Comparison of ENCODE assay signal across 15 cellular contexts in genomic region chr1:228420968-228421826, GRCh38. TPM values are rescaled to one million over a fixed set of nuclear protein-coding genes. Genes with fewer than 3 reads are reported as not detected.
A peak's percentile ranks its signal among the peaks of the same experiment; 100 is the strongest.
DNase-seq lines count a peak whose midpoint lies in the region; ATAC-seq lines count a peak whose summit lies in the region.
"Had no signal": no experiment of that assay in that cellular context is flagged by ENCODE, and none has a peak within 500 bp of the region (broad histone marks: within the 10 kb centered on the region; RNA-seq: fewer than 3 reads in every experiment).

No MANE protein-coding gene starts in this region.

- POLR2A ChIA-PET in T-cell (lab: Charles Lee) = no interaction called here

- no peaks in the 10 kb centered on the region for H3K36me3 Mint-ChIP-seq in activated naive CD4-positive, alpha-beta T cell treated with anti-CD3 and anti-CD28 coated beads, Interleukin-2, amount 50 U/mL, for 72 hours
- H3K36me3 Mint-ChIP-seq in T-cell = no peaks in the 10 kb centered on the region
- H3K36me3 Mint-ChIP-seq: CD14-positive monocyte had no signal

- no peak for ATAC-seq in activated naive CD4-positive, alpha-beta T cell treated with anti-CD3 and anti-CD28 coated beads, Interleukin-2, amount 50 U/mL, for 72 hours
- no peak for ATAC-seq in T-cell (replicated peaks in 1 of 4)
- ATAC-seq: GM23338 had no signal

- peaks cover 6 to 12% of the 10 kb centered on the region in 2 donors for H3K27me3 Mint-ChIP-seq in T-cell

- CTCF ChIA-PET in T-cell (lab: Charles Lee) = no interaction called here

- H3K9me3 Mint-ChIP-seq in activated naive CD4-positive, alpha-beta T cell treated with anti-CD3 and anti-CD28 coated beads, Interleukin-2, amount 50 U/mL, for 72 hours = no peaks in the 10 kb centered on the region
- no peaks in the 10 kb centered on the region for H3K9me3 Mint-ChIP-seq in T-cell
- H3K9me3 Mint-ChIP-seq: GM23338 had no signal

- H3K4me1 Mint-ChIP-seq in T-cell = peaks cover 7 to 14% (median 13%) of the 10 kb centered on the region in 3 donors

- DNase-seq in A172 (ENCODE audit: low spot score) (peak; percentile 81), HT1080 (ENCODE audit: low read depth) (peak; percentile 27), T1000 (lab: John Stamatoyannopoulos, UW) (peak; percentile 28), islet precursor cell (peak; percentile 82), T-cell (no peak), NCI-H1092 (lab: John Stamatoyannopoulos, UW) (no peak)
- no peak for DNase-seq in activated naive CD4-positive, alpha-beta T cell treated with anti-CD3 and anti-CD28 coated beads, Interleukin-2, amount 50 U/mL, for 72 hours (ENCODE audit: low spot score in 2 of 2)
- DNase-seq in activated CD4-positive, CD25-positive, alpha-beta regulatory T cell (lab: John Stamatoyannopoulos, UW) = no peak
- DNase-seq: Caco-2, DMS79, NCI-H1436, NCI-H2029 treated with DMSO at 0.1 percent for 48 hours, NCI-H524 had no signal

- no peak overlapping the region for H3K27ac Mint-ChIP-seq in activated naive CD4-positive, alpha-beta T cell treated with anti-CD3 and anti-CD28 coated beads, Interleukin-2, amount 50 U/mL, for 72 hours
- H3K27ac Mint-ChIP-seq in T-cell = no peak overlapping the region
- H3K27ac Mint-ChIP-seq: CD14-positive monocyte, GM23338 had no signal

- no peak overlapping the region for H3K4me3 Mint-ChIP-seq in T-cell
- H3K4me3 Mint-ChIP-seq: GM23338 had no signal

RNA-seq across cellular contexts. Expression of gene TRIM17, which starts 4.5 kb away (rescaled TPM):
- not detected in 2 replicates for total RNA-seq in A172 (2014; rRNA removed; shearing (Covaris generic))
- total RNA-seq in HT1080 (2014; rRNA removed; shearing (Covaris generic)) = not detected in 2 replicates
- 0.08 and 0.16 TPM in 2 replicates for polyA plus RNA-seq in HT1080 (2015; cell fraction: cytosol; rRNA removed)
- 0.16 TPM in 1 of 2 replicates, not detected in the other for polyA plus RNA-seq in HT1080 (2015; cell fraction: nucleus; rRNA removed)
- total RNA-seq in activated naive CD4-positive, alpha-beta T cell treated with anti-CD3 and anti-CD28 coated beads, Interleukin-2, amount 50 U/mL, for 72 hours = 1 to 10 TPM in 1 of 2 donors, under 1 TPM in 1; 0.91 to 2.4 TPM
- 1 to 10 TPM in 4 of 5 donors, under 1 TPM in 1; 0.90 to 4.7 (median 1.7) TPM for total RNA-seq in T-cell
- polyA plus RNA-seq: CD14-positive monocyte had no signal

RNA-seq across cellular contexts. Expression of gene TRIM11, which starts 14.6 kb away (rescaled TPM):
- 35.9 and 36.1 TPM in 2 replicates for total RNA-seq in A172 (2014; rRNA removed; shearing (Covaris generic))
- total RNA-seq in HT1080 (2014; rRNA removed; shearing (Covaris generic)) = 19.8 and 24.0 TPM in 2 replicates
- polyA plus RNA-seq in HT1080 (2015; cell fraction: cytosol; rRNA removed) = 28.7 and 33.2 TPM in 2 replicates
- 60.3 and 62.2 TPM in 2 replicates for polyA plus RNA-seq in HT1080 (2015; cell fraction: nucleus; rRNA removed)
- total RNA-seq in activated naive CD4-positive, alpha-beta T cell treated with anti-CD3 and anti-CD28 coated beads, Interleukin-2, amount 50 U/mL, for 72 hours = 10 to 100 TPM; 43.3 to 43.6 TPM
- 10 to 100 TPM; 36.4 to 66.6 (median 61.7) TPM for total RNA-seq in T-cell

Comparison
In these comparisons a context has a peak if more than half of its experiments do, and no peak if none do; other contexts are left out.
1. DNase-seq: peak in A172 (single experiment), HT1080 (single experiment), T1000 (single experiment) and islet precursor cell (single experiment); none in activated naive CD4-positive, alpha-beta T cell treated with anti-CD3 and anti-CD28 coated beads, Interleukin-2, amount 50 U/mL, for 72 hours (0 of 2), T-cell (0 of 34), activated CD4-positive, CD25-positive, alpha-beta regulatory T cell (0 of 4) and NCI-H1092 (single experiment).